18 cellular contexts compared by ENCODE assay signal in genomic region chr14:21165670-21166069, GRCh38. TPM values are rescaled to one million over a fixed set of nuclear protein-coding genes. Genes with fewer than 3 reads are reported as not detected.
"Had no signal": no experiment of that assay in that cellular context is flagged by ENCODE, and none has a peak within 500 bp of the region (broad histone marks: within the 10 kb centered on the region; RNA-seq: fewer than 3 reads in every experiment).

No MANE protein-coding gene starts in this region.

RNA-seq across cellular contexts. Expression of gene OR5AU1, which starts 9.8 kb away (rescaled TPM):
- total RNA-seq: activated CD4-positive, alpha-beta memory T cell treated with anti-CD3 and anti-CD28 coated beads for 36 hours; activated CD4-positive, alpha-beta T cell treated with anti-CD3 and anti-CD28 coated beads, Interleukin-2, amount 10 ng/mL, durations not matched to agents 24 days and 14 days; activated CD8-positive, alpha-beta memory T cell treated with anti-CD3 and anti-CD28 coated beads for 36 hours; activated CD8-positive, alpha-beta memory T cell treated with anti-CD3 and anti-CD28 coated beads, Interleukin-2, amount 10 ng/mL, durations not matched to agents 7 days and 5 days; activated CD8-positive, alpha-beta T cell treated with anti-CD3 and anti-CD28 coated beads, Interleukin-2, amount 10 ng/mL, durations not matched to agents 7 days and 5 days; activated naive CD4-positive, alpha-beta T cell treated with anti-CD3 and anti-CD28 coated beads for 36 hours; activated naive CD8-positive, alpha-beta T cell treated with anti-CD3 and anti-CD28 coated beads for 36 hours; activated T-helper 1 cell treated with anti-CD3 and anti-CD28 coated beads, Interleukin-12 subunit alpha, Interleukin-12 subunit beta, Interleukin-2, Interleukin-4 antibody, amounts not matched to agents 30 ng/mL and 10 ng/mL and 1 ng/mL, durations not matched to agents 14 hours and 24 hours and 36 hours; activated T-helper 2 cell treated with anti-CD3 and anti-CD28 coated beads, Interferon-gamma antibody, Interleukin-2, Interleukin-4, amounts not matched to agents 10 μg/mL and 5 μg/mL and 100 μg/mL, durations not matched to agents 14 hours and 24 hours and 36 hours; adrenal gland; aorta; breast epithelium; cardiac muscle cell; dorsolateral prefrontal cortex; endodermal cell; esophagus muscularis mucosa; frontal cortex; T-helper 1 cell treated with Interleukin-12 subunit alpha and Interleukin-12 subunit beta and Interleukin-4 antibody, amounts not matched to agents 30 ng/mL and 1 ng/mL, for 36 hours had no signal
- polyA plus RNA-seq: adrenal gland, aorta, cardiac muscle cell had no signal
